In the genomic region with DNA sequence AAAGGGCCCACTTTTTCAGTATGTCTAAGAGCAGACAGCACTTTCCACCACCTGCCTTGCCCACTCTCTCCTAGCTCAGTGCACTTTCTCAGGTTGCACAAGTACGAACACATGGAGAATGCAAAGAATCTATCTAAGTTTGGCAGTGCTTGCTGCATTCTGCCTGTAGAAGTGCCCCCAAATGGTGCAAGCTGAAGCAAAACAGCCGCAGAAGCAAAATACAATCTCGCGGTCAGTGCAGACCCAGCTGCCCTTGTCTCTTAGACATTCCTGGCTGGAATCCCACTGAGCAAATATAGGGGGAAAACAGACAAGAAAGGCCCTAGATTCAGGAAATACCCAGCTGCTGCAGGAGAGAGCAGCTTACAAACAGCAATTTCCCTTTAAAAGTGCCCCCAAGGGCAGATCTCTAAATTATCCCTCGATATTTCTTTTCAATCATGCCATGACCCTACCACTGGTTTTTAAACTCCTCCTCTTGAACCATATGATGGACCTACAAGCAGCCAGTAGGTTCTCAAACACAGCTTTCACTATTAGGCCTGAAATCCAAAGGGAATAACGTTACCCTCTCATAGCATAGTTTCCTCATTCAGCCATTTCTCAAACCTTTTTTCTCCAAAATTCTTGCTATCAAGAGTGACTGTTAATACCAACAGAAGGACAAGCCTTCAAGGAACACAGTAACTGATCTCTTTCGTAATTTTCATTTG, we compare ENCODE assay signal across 12 cellular contexts.
DNase-seq lines count a peak whose midpoint lies in the region; ATAC-seq and TF ChIP-seq lines count a peak whose summit lies in the region.
"Had no signal": no experiment of that assay in that cellular context is flagged by ENCODE, and none has a peak within 500 bp of the region (broad histone marks: within the 10 kb centered on the region; RNA-seq: fewer than 3 reads in every experiment).

No MANE protein-coding gene starts in this region.

- H3K36me3 ChIP-seq in right atrium auricular region (no peaks in the 10 kb centered on the region), body of pancreas (replicated peaks in 1 of 2; ENCODE audit: insufficient read depth in 1 of 2, low read depth in 2 of 2) (no peaks in the 10 kb centered on the region), Caco-2 (ENCODE audit: control insufficient read depth, insufficient read depth, low read length) (no peaks in the 10 kb centered on the region)
- H3K36me3 ChIP-seq: colonic mucosa had no signal

- no peak for TF ChIP-seq POLR2A in body of pancreas (IDR thresholded peaks at IDR 0.05)

- WGBS in body of pancreas, 2 donors = 14 to 24% methylated on average over 7 of the region's 7 CpGs

- no peak for TF ChIP-seq CTCF in right atrium auricular region (IDR thresholded peaks at IDR 0.05)
- TF ChIP-seq CTCF in body of pancreas (IDR thresholded peaks at IDR 0.05) = no peak
- TF ChIP-seq CTCF in type B pancreatic cell (conservative IDR thresholded peaks at IDR 0.05) = no peak
- no peak for TF ChIP-seq CTCF in Caco-2 (IDR thresholded peaks at IDR 0.05; ENCODE audit: insufficient read depth in 1 of 2, low read depth in 1 of 2, low read length in 1 of 2, severe bottlenecking in 1 of 2, unreplicated experiment in 1 of 2)

- ATAC-seq in Right ventricle myocardium superior (ENCODE audit: poor library complexity) = peak; percentile 21
- ATAC-seq in body of pancreas = peak; percentile 70

- DNase-seq in Right ventricle myocardium superior (no peak), right atrium auricular region (ENCODE audit: low spot score) (no peak), body of pancreas (peak; percentile 25 to 62 (median 53)), iris pigment epithelial cell (ENCODE audit: low read depth) (peak; percentile 67), type B pancreatic cell (ENCODE audit: extremely low spot score, unreplicated experiment) (no peak), COLO668 (lab: John Stamatoyannopoulos, UW; ENCODE audit: unreplicated experiment) (no peak), Caco-2 (no peak)
- DNase-seq in effector CD8-positive, alpha-beta T cell (lab: John Stamatoyannopoulos, UW) = no peak
- DNase-seq: activated T-cell treated with anti-CD3 and anti-CD28 coated beads for 4 hours, colonic mucosa, T1000 had no signal

- H3K36me3 Mint-ChIP-seq in type B pancreatic cell (no peaks in the 10 kb centered on the region), Caco-2 (ENCODE audit: insufficient read depth, unreplicated experiment) (no peaks in the 10 kb centered on the region)

- H3K4me1 Mint-ChIP-seq in type B pancreatic cell (ENCODE audit: unreplicated experiment) = peaks cover 32% of the 10 kb centered on the region
- H3K4me1 Mint-ChIP-seq in Caco-2 (ENCODE audit: low read depth, unreplicated experiment) = peaks cover 5% of the 10 kb centered on the region

- H3K27ac ChIP-seq in right atrium auricular region = no peak overlapping the region
- peak overlapping the region; percentile 28 to 62 (median 44) for H3K27ac ChIP-seq in body of pancreas
- H3K27ac ChIP-seq: colonic mucosa had no signal

- no TSS peak for BruUV-seq in Caco-2 (replicated peaks; lab: Mats Ljungman, UMichigan)

- H3K27me3 ChIP-seq in right atrium auricular region = no peaks in the 10 kb centered on the region
- H3K27me3 ChIP-seq in body of pancreas = no peaks in the 10 kb centered on the region
- no peaks in the 10 kb centered on the region for H3K27me3 ChIP-seq in Caco-2 (replicated peaks; ENCODE audit: control insufficient read depth, insufficient read depth, low read length)
- H3K27me3 ChIP-seq: colonic mucosa had no signal

- H3K9me3 Mint-ChIP-seq in type B pancreatic cell (peaks cover 6% of the 10 kb centered on the region), Caco-2 (ENCODE audit: unreplicated experiment) (peaks cover 12% of the 10 kb centered on the region)

- peak overlapping the region; percentile 10 for H3K27ac Mint-ChIP-seq in type B pancreatic cell
- H3K27ac Mint-ChIP-seq in Caco-2 (ENCODE audit: unreplicated experiment) = no peak overlapping the region
- H3K27ac Mint-ChIP-seq: progenitor cell of endocrine pancreas had no signal

- no peak overlapping the region for H3K4me3 ChIP-seq in right atrium auricular region
- H3K4me3 ChIP-seq in body of pancreas = no peak overlapping the region
- H3K4me3 ChIP-seq in Caco-2 (ENCODE audit: low read depth, low read length) = no peak overlapping the region
- H3K4me3 ChIP-seq: colonic mucosa had no signal

- peak overlapping the region; percentile 34 for H3K4me3 Mint-ChIP-seq in type B pancreatic cell
- no peak overlapping the region for H3K4me3 Mint-ChIP-seq in Caco-2 (ENCODE audit: unreplicated experiment)

- H3K9me3 ChIP-seq in right atrium auricular region = peaks cover 0 to 5% of the 10 kb centered on the region in 2 donors
- no peaks in the 10 kb centered on the region for H3K9me3 ChIP-seq in body of pancreas
- peaks cover 11% of the 10 kb centered on the region for H3K9me3 ChIP-seq in Caco-2
- H3K9me3 ChIP-seq: colonic mucosa had no signal

- POLR2A ChIA-PET in Caco-2 (lab: Charles Lee) = no interaction called here

- H3K27me3 Mint-ChIP-seq in type B pancreatic cell = no peaks in the 10 kb centered on the region
- H3K27me3 Mint-ChIP-seq in Caco-2 (ENCODE audit: insufficient read depth, unreplicated experiment) = no peaks in the 10 kb centered on the region
- H3K27me3 Mint-ChIP-seq: progenitor cell of endocrine pancreas had no signal

- H3K4me1 ChIP-seq in right atrium auricular region (peaks cover 0 to 28% of the 10 kb centered on the region in 2 donors), body of pancreas (peaks cover 15% of the 10 kb centered on the region), Caco-2 (peaks cover 13% of the 10 kb centered on the region; the same call in 1 of the 2 replicates)
- H3K4me1 ChIP-seq: colonic mucosa had no signal

- intact Hi-C loops in Right ventricle myocardium superior (cut with DNase I) (no loop called here), body of pancreas (cut with DNase I) (no loop called here), Caco-2 (cut with micrococcal nuclease; ENCODE audit: unreplicated experiment) (no loop called here)

- CTCF ChIA-PET in Caco-2 (lab: Charles Lee) = no interaction called here

Comparison
In these comparisons a context has a peak if more than half of its experiments do, and no peak if none do; other contexts are left out.
1. DNase-seq: peak in body of pancreas (4 of 4) and iris pigment epithelial cell (single experiment); none in Right ventricle myocardium superior (single experiment), right atrium auricular region (single experiment), type B pancreatic cell (single experiment), COLO668 (single experiment), Caco-2 (0 of 2) and effector CD8-positive, alpha-beta T cell (single experiment).
2. H3K27ac ChIP-seq: peak in body of pancreas (4 of 4); none in right atrium auricular region (0 of 2).